In genomic region chr5:151155149-151155776, GRCh38 we compare ENCODE assay signal across 8 cellular contexts. TPM values are rescaled to one million over a fixed set of nuclear protein-coding genes. Genes with fewer than 3 reads are reported as not detected.
DNase-seq lines count a peak whose midpoint lies in the region; ATAC-seq, FAIRE-seq and TF ChIP-seq lines count a peak whose summit lies in the region.

No MANE protein-coding gene starts in this region.

- POLR2A ChIA-PET in AG04449 (lab: Yijun Ruan, JAX), result interaction anchor here (0.7 to 0.9 kb wide), 2 partner anchors 9 to 29 kb away, joined by 3 to 5 read pairs; no protein-coding TSS in a partner anchor
- POLR2A ChIA-PET in naive thymus-derived CD8-positive, alpha-beta T cell (lab: Charles Lee), result interaction anchor here (0.8 to 12.2 kb wide), 16 partner anchors 9 to 97 kb away, joined by 3 to 185 read pairs (median 4); partner anchors contain the start of genes CCDC69 and GM2A

- H3K4me1 Mint-ChIP-seq in astrocyte (ENCODE audit: low read depth, unreplicated experiment), result peaks cover 54% of the 10 kb centered on the region
- peaks cover 49 to 83% (median 72%) of the 10 kb centered on the region in 4 donors for H3K4me1 Mint-ChIP-seq in naive thymus-derived CD8-positive, alpha-beta T cell

- H2AFZ ChIP-seq in astrocyte (ENCODE audit: low read depth, low read length), result no peak overlapping the region

- peaks cover 7% of the 10 kb centered on the region for H3K36me3 ChIP-seq in astrocyte (ENCODE audit: insufficient read depth, low read length)

- peak overlapping the region; percentile 95 for H3K4me3 Mint-ChIP-seq in astrocyte (ENCODE audit: unreplicated experiment)
- peak overlapping the region; percentile 93 to 99 (median 95) for H3K4me3 Mint-ChIP-seq in naive thymus-derived CD8-positive, alpha-beta T cell

- H3K4me1 ChIP-seq in astrocyte (ENCODE audit: insufficient read depth, low read length), result peaks cover 31% of the 10 kb centered on the region

- H3K4me3 ChIP-seq in AG04449 (ENCODE audit: low read depth, low read length) (peak overlapping the region; percentile 91), astrocyte (ENCODE audit: insufficient read depth, low read depth, low read length) (peak overlapping the region; percentile 83)

- DNase-seq in AG04449 (ENCODE audit: low read depth, low spot score) (no peak), NOMO-1 treated with DMSO at 0.1 percent for 48 hours (lab: John Stamatoyannopoulos, UW; ENCODE audit: unreplicated experiment) (peak; percentile 35), astrocyte (ENCODE audit: low read depth) (no peak), NCI-H2227 treated with DMSO at 0.1 percent for 48 hours (lab: John Stamatoyannopoulos, UW) (no peak), DMS79 (lab: John Stamatoyannopoulos, UW) (no peak)
- peak in 9 of 10 donors; percentile 44 to 82 (median 60) for DNase-seq in naive thymus-derived CD8-positive, alpha-beta T cell

- peak overlapping the region; percentile 73 for H3K27ac ChIP-seq in astrocyte (ENCODE audit: low read depth, low read length)

- no peak for FAIRE-seq in astrocyte (lab: Jason Lieb, UNC)

- H3K36me3 Mint-ChIP-seq in astrocyte (ENCODE audit: low read depth, unreplicated experiment), result peaks cover 5% of the 10 kb centered on the region
- H3K36me3 Mint-ChIP-seq in naive thymus-derived CD8-positive, alpha-beta T cell, result peaks cover 0 to 17% (median 7%) of the 10 kb centered on the region in 3 donors

- no peak for TF ChIP-seq CTCF in AG04449 (IDR thresholded peaks at IDR 0.05; ENCODE audit: insufficient read depth, low read length, missing control alignments)
- TF ChIP-seq CTCF in astrocyte (IDR thresholded peaks at IDR 0.05; ENCODE audit: insufficient read depth, low read depth, low read length), result no peak

- peak overlapping the region; percentile 92 for H3K4me2 ChIP-seq in astrocyte (ENCODE audit: low read length)

- ATAC-seq in GM19455 (IDR thresholded peaks at IDR 0.05; ENCODE audit: unreplicated experiment) (peak; percentile 28), HG03280 (IDR thresholded peaks at IDR 0.05; ENCODE audit: unreplicated experiment) (no peak)
- peak; percentile 42 to 65 for ATAC-seq in naive thymus-derived CD8-positive, alpha-beta T cell

- peaks cover 58% of the 10 kb centered on the region for H4K20me1 ChIP-seq in astrocyte (ENCODE audit: insufficient read depth, low read length)

- H3K27me3 ChIP-seq in astrocyte (ENCODE audit: insufficient read depth, low read length), result no peaks in the 10 kb centered on the region

- H3K27ac Mint-ChIP-seq in astrocyte (ENCODE audit: unreplicated experiment), result no peak overlapping the region
- peak overlapping the region; percentile 94 to 99 (median 96) for H3K27ac Mint-ChIP-seq in naive thymus-derived CD8-positive, alpha-beta T cell

- H3K27me3 Mint-ChIP-seq in astrocyte (ENCODE audit: low read depth, unreplicated experiment), result no peaks in the 10 kb centered on the region
- H3K27me3 Mint-ChIP-seq in naive thymus-derived CD8-positive, alpha-beta T cell, result no peaks in the 10 kb centered on the region

- no peaks in the 10 kb centered on the region for H3K9me3 Mint-ChIP-seq in astrocyte (ENCODE audit: unreplicated experiment)
- no peaks in the 10 kb centered on the region for H3K9me3 Mint-ChIP-seq in naive thymus-derived CD8-positive, alpha-beta T cell

- H3K9ac ChIP-seq in astrocyte (ENCODE audit: low read length), result peak overlapping the region; percentile 92

- H3K79me2 ChIP-seq in astrocyte (ENCODE audit: insufficient read depth, low read length), result peaks cover 82% of the 10 kb centered on the region

- CTCF ChIA-PET in AG04449 (lab: Yijun Ruan, JAX), result interaction anchor here (1.0 to 4.1 kb wide), 6 partner anchors 10 to 105 kb away, joined by 3 to 21 read pairs (median 12); no protein-coding TSS in a partner anchor

- no peaks in the 10 kb centered on the region for H3K9me3 ChIP-seq in astrocyte (ENCODE audit: insufficient read depth, low read depth, low read length)

RNA-seq across cellular contexts. Expression of gene ANXA6, which starts 2.3 kb away (rescaled TPM):
- 320 and 349 TPM in 2 replicates for total RNA-seq in astrocyte
- 100 to 1,000 TPM; 334 to 359 TPM for total RNA-seq in naive thymus-derived CD8-positive, alpha-beta T cell
- polyA plus RNA-seq in naive thymus-derived CD8-positive, alpha-beta T cell, result 100 to 1,000 TPM; 242 to 318 (median 254) TPM

Comparison
In these comparisons a context has a peak if more than half of its experiments do, and no peak if none do; other contexts are left out.
1. DNase-seq: peak in NOMO-1 treated with DMSO at 0.1 percent for 48 hours (single experiment) and naive thymus-derived CD8-positive, alpha-beta T cell (9 of 10); none in AG04449 (single experiment), astrocyte (single experiment), NCI-H2227 treated with DMSO at 0.1 percent for 48 hours (single experiment) and DMS79 (single experiment).